20 cellular contexts compared by ENCODE assay signal in genomic region chr5:9482381-9482780, GRCh38.
"Had no signal": no experiment of that assay in that cellular context is flagged by ENCODE, and none has a peak within 500 bp of the region (broad histone marks: within the 10 kb centered on the region; RNA-seq: fewer than 3 reads in every experiment).

No MANE protein-coding gene starts in this region.

- H3K4me3 ChIP-seq: MG63 had no signal

- ATAC-seq: Panc1, PC-3 had no signal

- H3K27ac ChIP-seq: RWPE1 had no signal

- H3K27me3 ChIP-seq: MG63 had no signal

- DNase-seq: Karpas-422, KG1, MG63, NCI-H1092, NCI-H1436, NCI-H187, NCI-H2029, NCI-H2081 treated with DMSO at 0.1 percent for 48 hours, NCI-H2171, NCI-H226, NCI-H446, NCI-H510A, NCI-H524 treated with DMSO at 0.1 percent for 48 hours, NCI-H69, NCI-H774, PC-3, SHP77, T-helper 1 cell had no signal
